ENCODE assay signal across 10 cellular contexts in the genomic region with DNA sequence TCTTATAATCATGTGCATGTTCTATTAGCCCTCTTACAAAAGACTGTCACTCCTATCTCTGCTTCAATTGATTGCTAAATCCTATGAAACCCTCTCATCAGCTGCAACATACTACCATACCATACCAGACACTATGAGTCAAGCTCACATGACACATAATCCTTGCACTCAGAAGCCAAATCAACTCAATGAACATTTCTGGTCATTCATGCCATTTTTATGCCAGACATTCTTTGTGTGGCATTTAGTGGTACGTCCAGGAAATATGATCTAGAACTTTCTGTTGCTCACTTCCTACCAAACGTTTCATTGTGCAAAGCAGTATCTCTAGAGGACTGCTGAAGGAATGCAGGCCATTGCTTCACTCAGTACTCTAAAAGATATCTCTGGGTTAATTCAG.
A peak's percentile ranks its signal among the peaks of the same experiment; 100 is the strongest.
DNase-seq lines count a peak whose midpoint lies in the region; ATAC-seq and TF ChIP-seq lines count a peak whose summit lies in the region.
"Had no signal": no experiment of that assay in that cellular context is flagged by ENCODE, and none has a peak within 500 bp of the region (broad histone marks: within the 10 kb centered on the region; RNA-seq: fewer than 3 reads in every experiment).

No MANE protein-coding gene starts in this region.

- H3K4me1 Mint-ChIP-seq in natural killer cell, result peaks cover 5 to 16% of the 10 kb centered on the region in 2 donors
- H3K4me1 Mint-ChIP-seq in CD4-positive, alpha-beta T cell (ENCODE audit: low read depth), result peaks cover 51% of the 10 kb centered on the region

- no peaks in the 10 kb centered on the region for H3K9me3 Mint-ChIP-seq in natural killer cell
- no peaks in the 10 kb centered on the region for H3K9me3 Mint-ChIP-seq in CD4-positive, alpha-beta T cell

- POLR2A ChIA-PET in CD4-positive, alpha-beta T cell (lab: Charles Lee), result interaction anchor here (1.2 kb wide), 1 partner anchor 20 kb away, joined by 5 read pairs; no protein-coding TSS in a partner anchor

- H3K4me3 Mint-ChIP-seq in natural killer cell, result no peak overlapping the region
- no peak overlapping the region for H3K4me3 Mint-ChIP-seq in CD4-positive, alpha-beta T cell

- intact Hi-C loops in natural killer cell (cut with micrococcal nuclease), result no loop called here
- intact Hi-C loops in CD4-positive, alpha-beta T cell (cut with DNase I, micrococcal nuclease), result no loop called here

- H3K36me3 Mint-ChIP-seq in natural killer cell, result no peaks in the 10 kb centered on the region
- peaks cover 81% of the 10 kb centered on the region for H3K36me3 Mint-ChIP-seq in CD4-positive, alpha-beta T cell (ENCODE audit: low read depth)

- H3K27me3 Mint-ChIP-seq in natural killer cell (ENCODE audit: low read depth in 2 of 2), result no peaks in the 10 kb centered on the region
- H3K27me3 Mint-ChIP-seq in CD4-positive, alpha-beta T cell, result no peaks in the 10 kb centered on the region

- CTCF ChIA-PET in CD4-positive, alpha-beta T cell (lab: Charles Lee), result no interaction called here

- no peak overlapping the region for H3K27ac ChIP-seq in CD4-positive, alpha-beta T cell (ENCODE audit: low read depth, low read length)
- H3K27ac ChIP-seq: ovary had no signal

- DNase-seq in CD1c-positive myeloid dendritic cell (ENCODE audit: extremely low spot score) (peak; percentile 28), NCI-H226 (peak; percentile 89), dedifferentiated amniotic fluid mesenchymal stem cell (ENCODE audit: extremely low spot score) (peak; percentile 64), natural killer cell (no peak), cerebellar cortex (ENCODE audit: low spot score) (no peak)
- no peak for DNase-seq in CD4-positive, alpha-beta T cell
- DNase-seq: NCI-H2107, ovary had no signal

- H3K9me3 ChIP-seq in CD4-positive, alpha-beta T cell (ENCODE audit: control insufficient read depth, low read length), result no peaks in the 10 kb centered on the region
- H3K9me3 ChIP-seq: ovary had no signal

- ATAC-seq in natural killer cell (peak in 2 of 3 donors; percentile 15 to 37), HG02852 (IDR thresholded peaks at IDR 0.05; ENCODE audit: unreplicated experiment) (no peak), GM21737 (IDR thresholded peaks at IDR 0.05; ENCODE audit: unreplicated experiment) (no peak)
- no peak for ATAC-seq in CD4-positive, alpha-beta T cell (ENCODE audit: poor library complexity)

- no peak overlapping the region for H3K27ac Mint-ChIP-seq in natural killer cell
- no peak overlapping the region for H3K27ac Mint-ChIP-seq in CD4-positive, alpha-beta T cell

- no peak for TF ChIP-seq CTCF in natural killer cell (IDR thresholded peaks at IDR 0.05)
- TF ChIP-seq CTCF in CD4-positive, alpha-beta T cell (IDR thresholded peaks at IDR 0.05), result no peak

- H3K27me3 ChIP-seq in CD4-positive, alpha-beta T cell (ENCODE audit: control insufficient read depth, insufficient read depth, low read length), result no peaks in the 10 kb centered on the region
- H3K27me3 ChIP-seq: ovary had no signal

Comparison
In these comparisons a context has a peak if more than half of its experiments do, and no peak if none do; other contexts are left out.
1. DNase-seq: peak in CD1c-positive myeloid dendritic cell (single experiment), NCI-H226 (single experiment) and dedifferentiated amniotic fluid mesenchymal stem cell (single experiment); none in natural killer cell (single experiment), CD4-positive, alpha-beta T cell (0 of 10) and cerebellar cortex (single experiment).
2. ATAC-seq: peak in natural killer cell (2 of 3); none in CD4-positive, alpha-beta T cell (single experiment), HG02852 (single experiment) and GM21737 (single experiment).